In genomic region chr3:177184602-177185001, GRCh38 we compare ENCODE assay signal across 8 cellular contexts. TPM values are rescaled to one million over a fixed set of nuclear protein-coding genes. Genes with fewer than 3 reads are reported as not detected.
DNase-seq lines count a peak whose midpoint lies in the region; ATAC-seq and TF ChIP-seq lines count a peak whose summit lies in the region.
"Not testable (repeated sequence)": the region's sequence is repeated elsewhere in the genome, so short reads cannot be mapped to it uniquely, and the experiment has no call there.

No MANE protein-coding gene starts in this region.

- CTCF ChIA-PET in PC-9 (lab: Charles Lee) = not testable (repeated sequence)
- CTCF ChIA-PET in activated naive CD4-positive, alpha-beta T cell treated with anti-CD3 and anti-CD28 coated beads for 36 hours (lab: Charles Lee) = interaction anchor here (0.6 to 1.3 kb wide), 3 partner anchors 10 to 885 kb away, joined by 3 to 4 read pairs (median 4); no protein-coding TSS in a partner anchor

- not testable (repeated sequence) for H3K9me2 ChIP-seq in PC-9 (ENCODE audit: insufficient read depth)

- not testable (repeated sequence) for H3K36me3 Mint-ChIP-seq in activated naive CD4-positive, alpha-beta T cell treated with anti-CD3 and anti-CD28 coated beads for 36 hours (ENCODE audit: low read depth); memory B cell
- H3K36me3 Mint-ChIP-seq in stimulated activated naive CD8-positive, alpha-beta T cell treated with anti-CD3 and anti-CD28 coated beads, Interleukin-15, Interleukin-2, amounts not matched to agents 100 ng/mL and 50 ng/mL, for 24 hours (ENCODE audit: low read depth) = peaks cover 18% of the 10 kb centered on the region

- H3F3A ChIP-seq in PC-9 (ENCODE audit: insufficient read depth, low read depth) = peaks cover 20% of the 10 kb centered on the region; the same call in 1 of the 2 replicates

- ATAC-seq in GM18517 (IDR thresholded peaks at IDR 0.05; ENCODE audit: unreplicated experiment) (peak; percentile 91), GM21360 (IDR thresholded peaks at IDR 0.05; ENCODE audit: unreplicated experiment) (peak; percentile 82), HG02798 (IDR thresholded peaks at IDR 0.05; ENCODE audit: poor library complexity, unreplicated experiment) (peak; percentile 85), HG03354 (IDR thresholded peaks at IDR 0.05; ENCODE audit: poor library complexity, severe bottlenecking, unreplicated experiment) (peak; percentile 95)
- ATAC-seq in memory B cell (ENCODE audit: low read depth) = not testable (repeated sequence)

- peak overlapping the region; percentile 15 for H3K27ac Mint-ChIP-seq in activated naive CD4-positive, alpha-beta T cell treated with anti-CD3 and anti-CD28 coated beads for 36 hours
- H3K27ac Mint-ChIP-seq in memory B cell = peak overlapping the region; percentile 8
- H3K27ac Mint-ChIP-seq in stimulated activated naive CD8-positive, alpha-beta T cell treated with anti-CD3 and anti-CD28 coated beads, Interleukin-15, Interleukin-2, amounts not matched to agents 100 ng/mL and 50 ng/mL, for 24 hours = peak overlapping the region; percentile 8

- H3K79me2 ChIP-seq in PC-9 (ENCODE audit: low read depth) = peaks cover 100% of the 10 kb centered on the region

- 0 out of 2 replicates have a peak overlapping the region, but pooled peaks have one; percentile 28 for H3K27ac ChIP-seq in PC-9

- H3K4me3 Mint-ChIP-seq in activated naive CD4-positive, alpha-beta T cell treated with anti-CD3 and anti-CD28 coated beads for 36 hours; memory B cell: not testable (repeated sequence)
- H3K4me3 Mint-ChIP-seq in stimulated activated naive CD8-positive, alpha-beta T cell treated with anti-CD3 and anti-CD28 coated beads, Interleukin-15, Interleukin-2, amounts not matched to agents 100 ng/mL and 50 ng/mL, for 24 hours = peak overlapping the region; percentile 1

- H3K4me1 Mint-ChIP-seq in activated naive CD4-positive, alpha-beta T cell treated with anti-CD3 and anti-CD28 coated beads for 36 hours (ENCODE audit: low read depth) = peaks cover 63% of the 10 kb centered on the region
- H3K4me1 Mint-ChIP-seq in memory B cell = peaks cover 42% of the 10 kb centered on the region
- peaks cover 74% of the 10 kb centered on the region for H3K4me1 Mint-ChIP-seq in stimulated activated naive CD8-positive, alpha-beta T cell treated with anti-CD3 and anti-CD28 coated beads, Interleukin-15, Interleukin-2, amounts not matched to agents 100 ng/mL and 50 ng/mL, for 24 hours (ENCODE audit: low read depth)

- H3K4me2 ChIP-seq in PC-9 = not testable (repeated sequence)

- peaks cover 18% of the 10 kb centered on the region for H3K36me3 ChIP-seq in PC-9 (ENCODE audit: low read depth)

- not testable (repeated sequence) for H3K4me3 ChIP-seq in PC-9

- H3K27me3 Mint-ChIP-seq in activated naive CD4-positive, alpha-beta T cell treated with anti-CD3 and anti-CD28 coated beads for 36 hours (ENCODE audit: low read depth); memory B cell; stimulated activated naive CD8-positive, alpha-beta T cell treated with anti-CD3 and anti-CD28 coated beads, Interleukin-15, Interleukin-2, amounts not matched to agents 100 ng/mL and 50 ng/mL, for 24 hours: not testable (repeated sequence)

- not testable (repeated sequence) for H3K9me3 ChIP-seq in PC-9 (ENCODE audit: insufficient read depth, low read depth)

- not testable (repeated sequence) for BruUV-seq in PC-9 (replicated peaks; lab: Mats Ljungman, UMichigan)

- not testable (repeated sequence) for H3K4me1 ChIP-seq in PC-9 (replicated peaks; ENCODE audit: insufficient read depth)

- TF ChIP-seq CTCF in PC-9 (conservative IDR thresholded peaks at IDR 0.05) = not testable (repeated sequence)

- POLR2A ChIA-PET in PC-9 (lab: Charles Lee; ENCODE audit: unreplicated experiment) = not testable (repeated sequence)

- H4K20me1 ChIP-seq in PC-9 (ENCODE audit: insufficient read depth) = peaks cover 86% of the 10 kb centered on the region

- not testable (repeated sequence) for H3K27me3 ChIP-seq in PC-9 (ENCODE audit: insufficient read depth, low read depth)

- DNase-seq in PC-9; memory B cell (ENCODE audit: low spot score in 2 of 2): not testable (repeated sequence)
- peak; percentile 43 for DNase-seq in activated naive CD4-positive, alpha-beta T cell treated with anti-CD3 and anti-CD28 coated beads for 36 hours

- intact Hi-C loops in PC-9 (cut with micrococcal nuclease; ENCODE audit: unreplicated experiment) = not testable (repeated sequence)
- intact Hi-C loops in activated naive CD4-positive, alpha-beta T cell treated with anti-CD3 and anti-CD28 coated beads for 36 hours (cut with micrococcal nuclease) = loop anchor here (1.0 kb wide), 1 partner anchor 11 kb away; no protein-coding TSS in a partner anchor

- H2AFZ ChIP-seq in PC-9 = not testable (repeated sequence)

- not testable (repeated sequence) for H3K9me3 Mint-ChIP-seq in activated naive CD4-positive, alpha-beta T cell treated with anti-CD3 and anti-CD28 coated beads for 36 hours; memory B cell; stimulated activated naive CD8-positive, alpha-beta T cell treated with anti-CD3 and anti-CD28 coated beads, Interleukin-15, Interleukin-2, amounts not matched to agents 100 ng/mL and 50 ng/mL, for 24 hours

RNA-seq across cellular contexts. Expression of gene TBL1XR1, which starts 12.7 kb away (rescaled TPM):
- total RNA-seq in PC-9 (2021) = 232 and 243 TPM in 2 replicates
- 100 to 1,000 TPM; 149 to 162 TPM for total RNA-seq in activated naive CD4-positive, alpha-beta T cell treated with anti-CD3 and anti-CD28 coated beads for 36 hours
